In genomic region chr6:27374824-27375612, GRCh38 we compare ENCODE assay signal across 8 cellular contexts. TPM values are rescaled to one million over a fixed set of nuclear protein-coding genes. Genes with fewer than 3 reads are reported as not detected.
DNase-seq lines count a peak whose midpoint lies in the region; ATAC-seq, FAIRE-seq and TF ChIP-seq lines count a peak whose summit lies in the region.

No MANE protein-coding gene starts in this region.

- no peaks in the 10 kb centered on the region for H3K79me2 ChIP-seq in K562 (ENCODE audit: control insufficient read depth, insufficient read depth, low read length)

- TF ChIP-seq EP300 in Ishikawa (IDR thresholded peaks at IDR 0.05; ENCODE audit: borderline replicate concordance): no peak
- no peak for TF ChIP-seq EP300 in K562 (IDR thresholded peaks at IDR 0.05; ENCODE audit: low read length)

- H3K9ac ChIP-seq in K562 (ENCODE audit: insufficient read depth in 1 of 2, low read depth in 2 of 2, low read length in 2 of 2): peak overlapping the region; percentile 58 to 92

- peak; percentile 97 for FAIRE-seq in K562 (lab: Jason Lieb, UNC)

- H3K9me3 ChIP-seq in K562 (replicated peaks; ENCODE audit: control insufficient read depth, insufficient read depth, low read depth, low read length): no peaks in the 10 kb centered on the region

- in situ Hi-C loops in K562 (cut with MboI): no loop called here

- BruUV-seq in K562 (replicated peaks; lab: Mats Ljungman, UMichigan): TSS peak; percentile 52

- DNase-seq in GM12864 (ENCODE audit: low read depth): peak; percentile 49
- peak; percentile 40 for DNase-seq in T-helper 9 cell
- peak; percentile 88 to 95 (median 90) for DNase-seq in K562 (ENCODE audit: extremely low read depth in 1 of 4, low spot score in 3 of 4)
- peak; percentile 69 to 77 for DNase-seq in hippocampal formation (lab: John Stamatoyannopoulos, UW)
- DNase-seq in putamen (ENCODE audit: low spot score): peak; percentile 74
- DNase-seq in NCI-H187 (lab: John Stamatoyannopoulos, UW): no peak

- H4K20me1 ChIP-seq in K562 (replicated peaks; ENCODE audit: control insufficient read depth, insufficient read depth, low read length): no peaks in the 10 kb centered on the region

- intact Hi-C loops in K562 (cut with micrococcal nuclease): loop anchor here (5.0 kb wide), 2 partner anchors 78 to 138 kb away; no protein-coding TSS in a partner anchor

- ATAC-seq in K562: peak; percentile 99

- POLR2A ChIA-PET in K562 (lab: Yijun Ruan, JAX): interaction anchor here (0.6 to 1.0 kb wide), 2 partner anchors 86 to 141 kb away, joined by 3 read pairs; no protein-coding TSS in a partner anchor

- no peaks in the 10 kb centered on the region for H3K36me3 ChIP-seq in K562 (ENCODE audit: control insufficient read depth, insufficient read depth, low read length)
- no peaks in the 10 kb centered on the region for H3K36me3 ChIP-seq in urinary bladder (ENCODE audit: insufficient read depth)

- no peak for TF ChIP-seq CTCF in GM12864 (IDR thresholded peaks at IDR 0.05; ENCODE audit: low read depth, low read length, missing control alignments)
- 0 out of 6 replicates have a peak, but pooled peaks of 1 of the 3 experiments have one; percentile 3 for TF ChIP-seq CTCF in K562 (IDR thresholded peaks at IDR 0.05 in 2 of 3, conservative IDR thresholded peaks at IDR 0.05 in 1 of 3; ENCODE audit: insufficient read depth in 2 of 3, low read depth in 1 of 3, low read length in 3 of 3)

- H3K4me2 ChIP-seq in K562 (ENCODE audit: insufficient read depth, low read length): peak overlapping the region; percentile 93

- peak; percentile 62; the same call in 1 of the 2 replicates for TF ChIP-seq POLR2A in K562 (conservative IDR thresholded peaks at IDR 0.05)

- H2AFZ ChIP-seq in K562 (ENCODE audit: low read depth, low read length): peak overlapping the region; percentile 99

- H3K4me3 ChIP-seq in GM12864 (ENCODE audit: low read depth, low read length) (peak overlapping the region; percentile 40), K562 (peak overlapping the region; percentile 66), urinary bladder (ENCODE audit: low read depth, low read length) (peak overlapping the region; percentile 78)

- H3K27ac ChIP-seq in K562 (ENCODE audit: extremely low read depth, low read depth, low read length) (peak overlapping the region; percentile 70), urinary bladder (ENCODE audit: low read depth) (no peak overlapping the region)

- H3K4me1 ChIP-seq in K562 (replicated peaks in 1 of 2; ENCODE audit: control insufficient read depth in 2 of 2, insufficient read depth in 2 of 2, low read length in 2 of 2): peaks cover 3 to 10% of the 10 kb centered on the region in 2 experiments; a peak in 3 of 5 replicates
- no peaks in the 10 kb centered on the region for H3K4me1 ChIP-seq in urinary bladder (ENCODE audit: insufficient read depth)

- H3K27me3 ChIP-seq in K562 (ENCODE audit: control insufficient read depth in 2 of 2, insufficient read depth in 2 of 2, low read length in 2 of 2): no peaks in the 10 kb centered on the region

- TF ChIP-seq RAD21 in Ishikawa (IDR thresholded peaks at IDR 0.05; ENCODE audit: low read depth) (no peak), K562 (CRISPR knock-in tag; conservative IDR thresholded peaks at IDR 0.05 in 1 of 2, IDR thresholded peaks at IDR 0.05 in 1 of 2) (no peak)

- CTCF ChIA-PET in K562 (lab: Yijun Ruan, JAX; ENCODE audit: low intra/inter-chr PET ratio): interaction anchor here (0.6 kb wide), 1 partner anchor 16 kb away, joined by 5 read pairs; no protein-coding TSS in a partner anchor

- under 1% methylated on average over 31 of the region's 31 CpGs for WGBS in K562 (ENCODE audit: insufficient coverage, low coverage, missing lambda C conversion rate)
- WGBS in urinary bladder: under 1% methylated on average over 31 of the region's 31 CpGs

- H3K9me1 ChIP-seq in K562 (ENCODE audit: control insufficient read depth, insufficient read depth, low read length): no peaks in the 10 kb centered on the region

TF ChIP-seq in Ishikawa, 13 proteins besides CTCF, POLR2A, EP300 and RAD21 (continues in another document):
- TF ChIP-seq MAX (IDR thresholded peaks at IDR 0.05) (peak; percentile 42; the same call in 1 of the 2 replicates), ZBTB7A (IDR thresholded peaks at IDR 0.05; ENCODE audit: low read depth) (no peak), TCF12 (IDR thresholded peaks at IDR 0.05; ENCODE audit: low read depth) (peak; percentile 63), YY1 (IDR thresholded peaks at IDR 0.05; ENCODE audit: low read depth) (peak; percentile 84), CEBPB (IDR thresholded peaks at IDR 0.05) (no peak), FOXM1 (IDR thresholded peaks at IDR 0.05; ENCODE audit: borderline replicate concordance, low read depth) (no peak), TEAD4 (IDR thresholded peaks at IDR 0.05) (no peak)
- TF ChIP-seq, protein P1, sequence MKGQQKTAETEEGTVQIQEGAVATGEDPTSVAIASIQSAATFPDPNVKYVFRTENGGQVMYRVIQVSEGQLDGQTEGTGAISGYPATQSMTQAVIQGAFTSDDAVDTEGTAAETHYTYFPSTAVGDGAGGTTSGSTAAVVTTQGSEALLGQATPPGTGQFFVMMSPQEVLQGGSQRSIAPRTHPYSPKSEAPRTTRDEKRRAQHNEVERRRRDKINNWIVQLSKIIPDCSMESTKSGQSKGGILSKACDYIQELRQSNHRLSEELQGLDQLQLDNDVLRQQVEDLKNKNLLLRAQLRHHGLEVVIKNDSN (IDR thresholded peaks at IDR 0.05): no peak

TF ChIP-seq in K562, 482 proteins besides CTCF, POLR2A, EP300 and RAD21 (continues in another document):
- TF ChIP-seq RBM15 (IDR thresholded peaks at IDR 0.05; ENCODE audit: insufficient read depth, low read length) (no peak), ZBTB17 (CRISPR knock-in tag; IDR thresholded peaks at IDR 0.05) (no peak), NR2C1 (IDR thresholded peaks at IDR 0.05) (0 out of 2 replicates have a peak, but pooled peaks have one; percentile 22), NR2C1 (tag; IDR thresholded peaks at IDR 0.05) (no peak), CHD1 (IDR thresholded peaks at IDR 0.05; ENCODE audit: low read length) (no peak), PKNOX1 (IDR thresholded peaks at IDR 0.05) (peak; percentile 96), CBX3 (IDR thresholded peaks at IDR 0.05; ENCODE audit: borderline replicate concordance in 1 of 2, low read length in 2 of 2) (0 out of 3 replicates have a peak, but pooled peaks of 1 of the 2 experiments have one; percentile 9), PHF21A (IDR thresholded peaks at IDR 0.05; ENCODE audit: borderline replicate concordance, low read depth) (no peak), NCOA4 (IDR thresholded peaks at IDR 0.05; ENCODE audit: partially characterized antibody) (no peak), TFAM (CRISPR knock-in tag; conservative IDR thresholded peaks at IDR 0.05) (no peak)
- TF ChIP-seq, protein P2, sequence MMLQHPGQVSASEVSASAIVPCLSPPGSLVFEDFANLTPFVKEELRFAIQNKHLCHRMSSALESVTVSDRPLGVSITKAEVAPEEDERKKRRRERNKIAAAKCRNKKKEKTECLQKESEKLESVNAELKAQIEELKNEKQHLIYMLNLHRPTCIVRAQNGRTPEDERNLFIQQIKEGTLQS (IDR thresholded peaks at IDR 0.05): 0 out of 2 replicates have a peak, but pooled peaks have one; percentile 31
- TF ChIP-seq, protein P2 (CRISPR knock-in tag; conservative IDR thresholded peaks at IDR 0.05): no peak
- TF ChIP-seq, protein P3, sequence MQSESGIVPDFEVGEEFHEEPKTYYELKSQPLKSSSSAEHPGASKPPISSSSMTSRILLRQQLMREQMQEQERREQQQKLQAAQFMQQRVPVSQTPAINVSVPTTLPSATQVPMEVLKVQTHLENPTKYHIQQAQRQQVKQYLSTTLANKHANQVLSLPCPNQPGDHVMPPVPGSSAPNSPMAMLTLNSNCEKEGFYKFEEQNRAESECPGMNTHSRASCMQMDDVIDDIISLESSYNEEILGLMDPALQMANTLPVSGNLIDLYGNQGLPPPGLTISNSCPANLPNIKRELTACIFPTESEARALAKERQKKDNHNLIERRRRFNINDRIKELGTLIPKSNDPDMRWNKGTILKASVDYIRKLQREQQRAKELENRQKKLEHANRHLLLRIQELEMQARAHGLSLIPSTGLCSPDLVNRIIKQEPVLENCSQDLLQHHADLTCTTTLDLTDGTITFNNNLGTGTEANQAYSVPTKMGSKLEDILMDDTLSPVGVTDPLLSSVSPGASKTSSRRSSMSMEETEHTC (IDR thresholded peaks at IDR 0.05): no peak

RNA-seq across cellular contexts. Expression of gene ZNF391, which starts 13.5 kb away (rescaled TPM):
- total RNA-seq in K562 (2011; cell fraction: chromatin; rRNA removed; ENCODE audit: low replicate concordance): 2.2 and 8.8 TPM in 2 replicates
- 2.0 and 2.9 TPM in 2 replicates for total RNA-seq in K562 (2011; cell fraction: nucleolus; rRNA removed)
- 5.6 and 9.8 TPM in 2 replicates for total RNA-seq in K562 (2011; cell fraction: nucleoplasm; rRNA removed)
- total RNA-seq in K562 (2014; rRNA removed) (4.0 and 7.2 TPM in 2 replicates), K562 (2014; rRNA removed; fragmentation: Illumina TruSeq; extraction: Trizol) (6.0 TPM in 2 replicates), K562 (2015; rRNA removed; fragmentation: Illumina TruSeq; extraction: Trizol) (4.6 and 5.5 TPM in 2 replicates), K562 (2021) (5.7 and 5.8 TPM in 2 replicates), urinary bladder (6.9 TPM)
- polyA plus RNA-seq in K562 (2011; rRNA removed) (8.0 and 9.3 TPM in 2 replicates), K562 (2014; fragmentation: Illumina TruSeq; extraction: Trizol) (7.8 and 10.1 TPM in 2 replicates), K562 (2014; fragmentation: Nextera tagmentation; extraction: Ambion mirVana) (1 to 10 TPM; 2.3 to 2.5 TPM), K562 (2014; rRNA removed) (5.6 and 5.9 TPM in 2 replicates), urinary bladder (2.6 TPM)
- polyA plus RNA-seq in K562 (2011; cell fraction: cytosol; rRNA removed): 2.2 and 6.6 TPM in 2 replicates
- polyA plus RNA-seq in K562 (2011; cell fraction: nucleus; rRNA removed): 3.2 and 3.9 TPM in 2 replicates
- 3.8 and 5.0 TPM in 2 replicates for polyA plus RNA-seq in K562 (2012)
- polyA minus RNA-seq in K562 (2011; rRNA and poly(A)+ RNA removed): 5.8 and 7.7 TPM in 2 replicates
- polyA minus RNA-seq in K562 (2011; cell fraction: cytosol; rRNA and poly(A)+ RNA removed): 2.1 and 3.1 TPM in 2 replicates
- 2.0 and 3.8 TPM in 2 replicates for polyA minus RNA-seq in K562 (2011; cell fraction: nucleus; rRNA and poly(A)+ RNA removed)

Comparison
In these comparisons a context has a peak if more than half of its experiments do, and no peak if none do; other contexts are left out.
1. DNase-seq: peak in GM12864 (single experiment), T-helper 9 cell (single experiment), K562 (4 of 4), hippocampal formation (2 of 2) and putamen (single experiment); none in NCI-H187 (0 of 2).
2. Peak in every context shown above with its lines, with median percentiles within 50 percentile points of each other: H3K4me3 ChIP-seq.